In genomic region chr10:11699546-11700097, GRCh38 we compare ENCODE assay signal across 1 cellular context.
TF ChIP-seq lines count a peak whose summit lies in the region.

No MANE protein-coding gene starts in this region.

TF ChIP-seq in HepG2, 621 proteins besides CTCF, POLR2A, EP300 and RAD21 (continued from another document and continues in another):
- no peak for TF ChIP-seq DZIP1 (CRISPR knock-in tag; IDR thresholded peaks at IDR 0.05)
- TF ChIP-seq ZNF569 (CRISPR knock-in tag; IDR thresholded peaks at IDR 0.05; ENCODE audit: borderline replicate concordance), result no peak
- no peak for TF ChIP-seq ZBTB49 (CRISPR knock-in tag; IDR thresholded peaks at IDR 0.05; ENCODE audit: borderline replicate concordance)
- TF ChIP-seq ZNF841 (CRISPR knock-in tag; IDR thresholded peaks at IDR 0.05; ENCODE audit: borderline replicate concordance), result no peak
- no peak for TF ChIP-seq ZZZ3 (CRISPR knock-in tag; IDR thresholded peaks at IDR 0.05; ENCODE audit: borderline replicate concordance)
- TF ChIP-seq ZBTB39 (CRISPR knock-in tag; IDR thresholded peaks at IDR 0.05), result peak; percentile 56; the same call in 1 of the 2 replicates
- no peak for TF ChIP-seq MTF1 (CRISPR knock-in tag; IDR thresholded peaks at IDR 0.05)
- TF ChIP-seq CREB1 (IDR thresholded peaks at IDR 0.05), result no peak
- peak; percentile 62 for TF ChIP-seq CREB1 (CRISPR knock-in tag; IDR thresholded peaks at IDR 0.05)
- TF ChIP-seq TRIM22 (IDR thresholded peaks at IDR 0.05), result no peak
- peak; percentile 98 for TF ChIP-seq MAX (IDR thresholded peaks at IDR 0.05)
- TF ChIP-seq POGK (CRISPR knock-in tag; conservative IDR thresholded peaks at IDR 0.05), result peak; percentile 81
- peak; percentile 96 for TF ChIP-seq MED1 (CRISPR knock-in tag; IDR thresholded peaks at IDR 0.05)
- no peak for TF ChIP-seq SRSF9 (IDR thresholded peaks at IDR 0.05; ENCODE audit: borderline replicate concordance, insufficient read depth, low read depth, low read length, poor library complexity, severe bottlenecking)
- no peak for TF ChIP-seq PAWR (CRISPR knock-in tag; IDR thresholded peaks at IDR 0.05; ENCODE audit: borderline replicate concordance)
- no peak for TF ChIP-seq ZNF468 (CRISPR knock-in tag; IDR thresholded peaks at IDR 0.05)
- TF ChIP-seq ZNF674 (CRISPR knock-in tag; IDR thresholded peaks at IDR 0.05; ENCODE audit: low read depth), result no peak
- TF ChIP-seq RBAK (CRISPR knock-in tag; IDR thresholded peaks at IDR 0.05), result no peak
- TF ChIP-seq HMG20B (CRISPR knock-in tag; conservative IDR thresholded peaks at IDR 0.05), result peak; percentile 81
- TF ChIP-seq ZNF570 (CRISPR knock-in tag; IDR thresholded peaks at IDR 0.05; ENCODE audit: borderline replicate concordance), result no peak
- no peak for TF ChIP-seq ZNF549 (CRISPR knock-in tag; IDR thresholded peaks at IDR 0.05)
- peak; percentile 87 for TF ChIP-seq ZNF784 (CRISPR knock-in tag; IDR thresholded peaks at IDR 0.05; ENCODE audit: borderline replicate concordance)
- 0 out of 2 replicates have a peak, but pooled peaks have one; percentile 63 for TF ChIP-seq ZNF567 (CRISPR knock-in tag; IDR thresholded peaks at IDR 0.05; ENCODE audit: borderline replicate concordance)
- no peak for TF ChIP-seq ZMAT5 (CRISPR knock-in tag; IDR thresholded peaks at IDR 0.05; ENCODE audit: borderline replicate concordance, low read depth)
- TF ChIP-seq KLF6 (CRISPR knock-in tag; IDR thresholded peaks at IDR 0.05), result peak; percentile 78; the same call in 1 of the 2 replicates
- peak; percentile 96 for TF ChIP-seq NR2F2 (IDR thresholded peaks at IDR 0.05; ENCODE audit: borderline replicate concordance, low read depth)
- TF ChIP-seq BRF2 (CRISPR knock-in tag; IDR thresholded peaks at IDR 0.05), result peak; percentile 94
- no peak for TF ChIP-seq PAX8 (CRISPR knock-in tag; IDR thresholded peaks at IDR 0.05; ENCODE audit: borderline replicate concordance)
- 0 out of 2 replicates have a peak, but pooled peaks have one; percentile 28 for TF ChIP-seq ZNF3 (CRISPR knock-in tag; IDR thresholded peaks at IDR 0.05)
- TF ChIP-seq FOXA1 (IDR thresholded peaks at IDR 0.05), result no peak
- TF ChIP-seq FOXA1 (CRISPR knock-in tag; IDR thresholded peaks at IDR 0.05), result peak; percentile 57; the same call in 1 of the 2 replicates
- TF ChIP-seq MLLT10 (CRISPR knock-in tag; IDR thresholded peaks at IDR 0.05), result no peak
- TF ChIP-seq ZC3H4 (CRISPR knock-in tag; IDR thresholded peaks at IDR 0.05; ENCODE audit: borderline replicate concordance), result no peak
- TF ChIP-seq NKX3-1 (CRISPR knock-in tag; IDR thresholded peaks at IDR 0.05), result no peak
- TF ChIP-seq PCBP1 (IDR thresholded peaks at IDR 0.05; ENCODE audit: borderline replicate concordance, low read depth, low read length), result no peak
- TF ChIP-seq NAIF1 (CRISPR knock-in tag; IDR thresholded peaks at IDR 0.05; ENCODE audit: borderline replicate concordance), result 0 out of 2 replicates have a peak, but pooled peaks have one; percentile 33
- TF ChIP-seq PHF21A (CRISPR knock-in tag; IDR thresholded peaks at IDR 0.05), result peak; percentile 94
- no peak for TF ChIP-seq ZNF75D (CRISPR knock-in tag; IDR thresholded peaks at IDR 0.05; ENCODE audit: borderline replicate concordance)
- TF ChIP-seq KLF15 (CRISPR knock-in tag; IDR thresholded peaks at IDR 0.05; ENCODE audit: borderline replicate concordance), result no peak
- TF ChIP-seq ZNF576 (CRISPR knock-in tag; IDR thresholded peaks at IDR 0.05), result no peak
- TF ChIP-seq MXD1 (CRISPR knock-in tag; IDR thresholded peaks at IDR 0.05), result no peak
- TF ChIP-seq TFDP1 (CRISPR knock-in tag; IDR thresholded peaks at IDR 0.05; ENCODE audit: borderline replicate concordance), result peak; percentile 74; the same call in 1 of the 2 replicates
- no peak for TF ChIP-seq DBP (CRISPR knock-in tag; IDR thresholded peaks at IDR 0.05; ENCODE audit: not compliant biosample characterization)
- TF ChIP-seq PREB (CRISPR knock-in tag; IDR thresholded peaks at IDR 0.05), result no peak
- peak; percentile 84 for TF ChIP-seq HOXD1 (CRISPR knock-in tag; IDR thresholded peaks at IDR 0.05)
